ENCODE assay signal across 6 cellular contexts in the genomic region with DNA sequence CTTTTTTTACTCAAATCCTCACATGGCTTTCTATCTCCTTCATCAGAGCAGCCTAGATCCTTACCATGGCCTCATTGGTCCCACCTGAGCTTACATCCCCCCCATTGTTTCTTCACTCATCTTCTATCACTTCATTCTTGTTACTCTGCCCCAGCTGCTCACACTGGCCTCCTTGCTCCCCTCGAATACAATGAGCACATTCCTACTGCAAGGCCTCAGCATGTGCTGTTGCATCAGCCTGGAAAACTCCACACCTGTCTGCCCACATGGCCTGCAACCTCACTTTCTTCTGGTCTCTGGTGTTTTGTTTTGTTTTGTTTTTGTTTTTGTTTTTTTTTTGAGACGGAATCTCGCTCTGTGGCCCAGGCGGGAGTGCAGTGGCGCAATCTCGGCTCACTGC.
"Had no signal": no experiment of that assay in that cellular context is flagged by ENCODE, and none has a peak within 500 bp of the region (broad histone marks: within the 10 kb centered on the region; RNA-seq: fewer than 3 reads in every experiment).

No MANE protein-coding gene starts in this region.

- H3K27me3 Mint-ChIP-seq: IgD-negative memory B cell had no signal

- H3K4me1 Mint-ChIP-seq: IgD-negative memory B cell had no signal

- DNase-seq: GM23248, H7, HCEC 1CT, KG1 had no signal

- H3K27ac Mint-ChIP-seq: IgD-negative memory B cell had no signal

- H2AFZ ChIP-seq: GM23248 had no signal

- H3K36me3 Mint-ChIP-seq: IgD-negative memory B cell had no signal

- H3K9ac ChIP-seq: GM23248 had no signal

- H3K27ac ChIP-seq: GM23248 had no signal

- H3K4me3 ChIP-seq: GM23248 had no signal

- FAIRE-seq: HepG2 had no signal

- ATAC-seq: HepG2 had no signal

- H3K4me3 Mint-ChIP-seq: IgD-negative memory B cell had no signal
